1 cellular context compared by ENCODE assay signal in the genomic region with DNA sequence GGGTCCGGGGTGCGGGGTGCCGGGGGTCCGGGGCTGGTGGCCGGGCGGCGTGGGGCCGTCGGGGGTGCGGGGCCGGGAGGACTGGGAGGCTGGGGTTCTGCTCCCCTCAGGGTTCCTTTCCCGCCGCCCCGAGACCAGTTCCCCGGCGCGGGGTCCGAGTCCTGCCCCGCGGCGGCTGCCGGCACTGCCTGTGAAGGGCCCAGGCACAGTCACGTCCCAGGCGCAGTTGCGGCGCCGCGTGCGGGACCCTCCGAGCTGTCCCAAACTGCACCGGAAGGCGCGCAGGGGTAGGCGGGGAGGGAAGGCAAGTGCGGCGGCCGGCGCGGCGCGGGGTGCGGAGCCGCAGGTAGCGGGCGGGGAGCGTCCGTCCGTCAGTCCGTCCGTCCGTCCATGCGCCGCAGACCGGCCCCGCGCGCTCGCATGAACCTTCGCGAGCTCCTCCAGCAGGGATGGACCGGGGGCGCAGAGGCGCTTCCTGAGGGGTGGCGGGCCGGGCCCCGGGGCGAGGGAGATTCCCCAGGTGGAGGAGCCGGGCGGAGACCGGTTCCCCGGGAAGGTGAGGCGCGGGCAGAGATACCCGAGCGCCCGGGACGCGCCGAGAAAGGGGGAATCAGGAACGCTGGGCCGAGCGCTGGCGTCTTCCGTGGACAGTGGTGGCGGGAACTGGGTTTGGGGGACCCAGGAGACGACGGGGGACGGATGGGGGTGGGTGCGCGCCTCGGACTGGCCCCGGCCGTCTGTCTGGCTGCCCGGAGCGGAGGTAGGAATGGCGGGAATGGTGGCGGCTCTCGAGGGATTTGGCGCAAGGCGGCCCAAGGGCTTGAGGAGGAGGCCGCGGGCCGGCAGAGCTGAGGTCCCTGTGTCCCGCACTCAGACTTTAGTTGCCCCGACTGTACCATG.
TF ChIP-seq lines count a peak whose summit lies in the region.

No MANE protein-coding gene starts in this region.

TF ChIP-seq in WTC11, 78 proteins besides CTCF, POLR2A, EP300 and RAD21 (continued from another document):
- TF ChIP-seq GABPB1 (CRISPR knock-in tag; IDR thresholded peaks at IDR 0.05) (no peak), TCF7 (CRISPR knock-in tag; IDR thresholded peaks at IDR 0.05; ENCODE audit: low read depth) (no peak), MXD4 (CRISPR knock-in tag; IDR thresholded peaks at IDR 0.05; ENCODE audit: borderline replicate concordance) (no peak), FOXJ3 (CRISPR knock-in tag; IDR thresholded peaks at IDR 0.05; ENCODE audit: borderline replicate concordance) (no peak), GRHL2 (CRISPR knock-in tag; IDR thresholded peaks at IDR 0.05; ENCODE audit: insufficient replicate concordance, severe bottlenecking) (no peak), SMAD3 (CRISPR knock-in tag; IDR thresholded peaks at IDR 0.05; ENCODE audit: borderline replicate concordance) (no peak), ZNF423 (CRISPR knock-in tag; IDR thresholded peaks at IDR 0.05) (no peak), RORB (CRISPR knock-in tag; IDR thresholded peaks at IDR 0.05) (no peak), SP1 (CRISPR knock-in tag; conservative IDR thresholded peaks at IDR 0.05) (no peak), CBFB (CRISPR knock-in tag; IDR thresholded peaks at IDR 0.05; ENCODE audit: low read depth) (no peak)
- TF ChIP-seq, protein P1, sequence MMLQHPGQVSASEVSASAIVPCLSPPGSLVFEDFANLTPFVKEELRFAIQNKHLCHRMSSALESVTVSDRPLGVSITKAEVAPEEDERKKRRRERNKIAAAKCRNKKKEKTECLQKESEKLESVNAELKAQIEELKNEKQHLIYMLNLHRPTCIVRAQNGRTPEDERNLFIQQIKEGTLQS (CRISPR knock-in tag; conservative IDR thresholded peaks at IDR 0.05), result no peak
- TF ChIP-seq, protein P2, sequence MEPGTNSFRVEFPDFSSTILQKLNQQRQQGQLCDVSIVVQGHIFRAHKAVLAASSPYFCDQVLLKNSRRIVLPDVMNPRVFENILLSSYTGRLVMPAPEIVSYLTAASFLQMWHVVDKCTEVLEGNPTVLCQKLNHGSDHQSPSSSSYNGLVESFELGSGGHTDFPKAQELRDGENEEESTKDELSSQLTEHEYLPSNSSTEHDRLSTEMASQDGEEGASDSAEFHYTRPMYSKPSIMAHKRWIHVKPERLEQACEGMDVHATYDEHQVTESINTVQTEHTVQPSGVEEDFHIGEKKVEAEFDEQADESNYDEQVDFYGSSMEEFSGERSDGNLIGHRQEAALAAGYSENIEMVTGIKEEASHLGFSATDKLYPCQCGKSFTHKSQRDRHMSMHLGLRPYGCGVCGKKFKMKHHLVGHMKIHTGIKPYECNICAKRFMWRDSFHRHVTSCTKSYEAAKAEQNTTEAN (CRISPR knock-in tag; IDR thresholded peaks at IDR 0.05), result no peak
- TF ChIP-seq, protein P3, sequence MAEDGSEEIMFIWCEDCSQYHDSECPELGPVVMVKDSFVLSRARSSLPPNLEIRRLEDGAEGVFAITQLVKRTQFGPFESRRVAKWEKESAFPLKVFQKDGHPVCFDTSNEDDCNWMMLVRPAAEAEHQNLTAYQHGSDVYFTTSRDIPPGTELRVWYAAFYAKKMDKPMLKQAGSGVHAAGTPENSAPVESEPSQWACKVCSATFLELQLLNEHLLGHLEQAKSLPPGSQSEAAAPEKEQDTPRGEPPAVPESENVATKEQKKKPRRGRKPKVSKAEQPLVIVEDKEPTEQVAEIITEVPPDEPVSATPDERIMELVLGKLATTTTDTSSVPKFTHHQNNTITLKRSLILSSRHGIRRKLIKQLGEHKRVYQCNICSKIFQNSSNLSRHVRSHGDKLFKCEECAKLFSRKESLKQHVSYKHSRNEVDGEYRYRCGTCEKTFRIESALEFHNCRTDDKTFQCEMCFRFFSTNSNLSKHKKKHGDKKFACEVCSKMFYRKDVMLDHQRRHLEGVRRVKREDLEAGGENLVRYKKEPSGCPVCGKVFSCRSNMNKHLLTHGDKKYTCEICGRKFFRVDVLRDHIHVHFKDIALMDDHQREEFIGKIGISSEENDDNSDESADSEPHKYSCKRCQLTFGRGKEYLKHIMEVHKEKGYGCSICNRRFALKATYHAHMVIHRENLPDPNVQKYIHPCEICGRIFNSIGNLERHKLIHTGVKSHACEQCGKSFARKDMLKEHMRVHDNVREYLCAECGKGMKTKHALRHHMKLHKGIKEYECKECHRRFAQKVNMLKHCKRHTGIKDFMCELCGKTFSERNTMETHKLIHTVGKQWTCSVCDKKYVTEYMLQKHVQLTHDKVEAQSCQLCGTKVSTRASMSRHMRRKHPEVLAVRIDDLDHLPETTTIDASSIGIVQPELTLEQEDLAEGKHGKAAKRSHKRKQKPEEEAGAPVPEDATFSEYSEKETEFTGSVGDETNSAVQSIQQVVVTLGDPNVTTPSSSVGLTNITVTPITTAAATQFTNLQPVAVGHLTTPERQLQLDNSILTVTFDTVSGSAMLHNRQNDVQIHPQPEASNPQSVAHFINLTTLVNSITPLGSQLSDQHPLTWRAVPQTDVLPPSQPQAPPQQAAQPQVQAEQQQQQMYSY (CRISPR knock-in tag; IDR thresholded peaks at IDR 0.05), result no peak
- TF ChIP-seq, protein P4, sequence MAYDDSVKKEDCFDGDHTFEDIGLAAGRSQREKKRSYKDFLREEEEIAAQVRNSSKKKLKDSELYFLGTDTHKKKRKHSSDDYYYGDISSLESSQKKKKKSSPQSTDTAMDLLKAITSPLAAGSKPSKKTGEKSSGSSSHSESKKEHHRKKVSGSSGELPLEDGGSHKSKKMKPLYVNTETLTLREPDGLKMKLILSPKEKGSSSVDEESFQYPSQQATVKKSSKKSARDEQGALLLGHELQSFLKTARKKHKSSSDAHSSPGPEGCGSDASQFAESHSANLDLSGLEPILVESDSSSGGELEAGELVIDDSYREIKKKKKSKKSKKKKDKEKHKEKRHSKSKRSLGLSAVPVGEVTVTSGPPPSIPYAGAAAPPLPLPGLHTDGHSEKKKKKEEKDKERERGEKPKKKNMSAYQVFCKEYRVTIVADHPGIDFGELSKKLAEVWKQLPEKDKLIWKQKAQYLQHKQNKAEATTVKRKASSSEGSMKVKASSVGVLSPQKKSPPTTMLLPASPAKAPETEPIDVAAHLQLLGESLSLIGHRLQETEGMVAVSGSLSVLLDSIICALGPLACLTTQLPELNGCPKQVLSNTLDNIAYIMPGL (CRISPR knock-in tag; IDR thresholded peaks at IDR 0.05), result peak; percentile 69; the same call in 1 of the 2 replicates
- TF ChIP-seq, protein P5, sequence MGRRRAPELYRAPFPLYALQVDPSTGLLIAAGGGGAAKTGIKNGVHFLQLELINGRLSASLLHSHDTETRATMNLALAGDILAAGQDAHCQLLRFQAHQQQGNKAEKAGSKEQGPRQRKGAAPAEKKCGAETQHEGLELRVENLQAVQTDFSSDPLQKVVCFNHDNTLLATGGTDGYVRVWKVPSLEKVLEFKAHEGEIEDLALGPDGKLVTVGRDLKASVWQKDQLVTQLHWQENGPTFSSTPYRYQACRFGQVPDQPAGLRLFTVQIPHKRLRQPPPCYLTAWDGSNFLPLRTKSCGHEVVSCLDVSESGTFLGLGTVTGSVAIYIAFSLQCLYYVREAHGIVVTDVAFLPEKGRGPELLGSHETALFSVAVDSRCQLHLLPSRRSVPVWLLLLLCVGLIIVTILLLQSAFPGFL (CRISPR knock-in tag; IDR thresholded peaks at IDR 0.05; ENCODE audit: borderline replicate concordance), result no peak
